17 cellular contexts compared by ENCODE assay signal in the genomic region with DNA sequence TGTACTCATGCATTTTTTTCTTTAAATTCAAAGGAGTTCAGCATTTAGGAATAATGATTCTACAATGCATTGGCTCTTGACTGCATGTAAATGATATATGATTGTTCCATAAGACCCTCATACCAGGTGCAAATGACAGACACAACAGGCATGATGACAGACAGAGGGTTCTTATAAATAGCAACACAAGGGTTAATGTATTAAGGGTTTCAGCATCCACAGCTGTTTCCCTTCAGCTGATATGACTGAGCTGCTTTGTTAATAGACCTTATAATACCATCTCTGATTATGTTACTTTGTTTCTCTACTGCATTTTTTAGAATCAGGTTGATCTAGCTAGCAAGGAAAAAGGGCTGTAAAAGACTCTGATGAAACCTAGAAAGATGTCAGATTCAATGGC.
"Had no signal": no experiment of that assay in that cellular context is flagged by ENCODE, and none has a peak within 500 bp of the region (broad histone marks: within the 10 kb centered on the region; RNA-seq: fewer than 3 reads in every experiment).

No MANE protein-coding gene starts in this region.

- ATAC-seq: activated CD4-positive, alpha-beta T cell treated with anti-CD3 and anti-CD28 coated beads for 36 hours; effector memory CD8-positive, alpha-beta T cell; gastroesophageal sphincter; heart left ventricle; left ventricle myocardium superior; natural killer cell treated with Interleukin-12 subunit alpha and Interleukin-12 subunit beta and Interleukin-15 and Interleukin-18, amount 100 ng/mL, for 72 hours had no signal

- DNase-seq: activated B cell treated with CpG ODN at 0.5 μM for 24 hours; activated CD4-positive, alpha-beta T cell treated with anti-CD3 and anti-CD28 coated beads for 36 hours; activated CD4-positive, alpha-beta T cell treated with anti-CD3 and anti-CD28 coated beads, Interleukin-2, amount 50 U/mL, for 48 hours; activated naive CD4-positive, alpha-beta T cell treated with Interleukin-2 at 50 U/mL for 16 hours; activated naive CD8-positive, alpha-beta T cell treated with anti-CD3 and anti-CD28 coated beads for 36 hours; activated T-cell treated with anti-CD3 and anti-CD28 coated beads, Interleukin-2, amount 50 U/mL, for 48 hours; central memory CD4-positive, alpha-beta T cell; effector memory CD8-positive, alpha-beta T cell; heart left ventricle; left ventricle myocardium superior; mammary epithelial cell; ovary; stimulated activated CD4-positive, alpha-beta T cell treated with anti-CD3 and anti-CD28 coated beads, Interleukin-4, amount 100 ng/mL, for 24 hours; stimulated activated naive CD4-positive, alpha-beta T cell treated with Interleukin-2 at 50 U/mL for 16 hours; T1000 had no signal
